In genomic region chr16:22216191-22216831, GRCh38 we compare ENCODE assay signal across 13 cellular contexts. TPM values are rescaled to one million over a fixed set of nuclear protein-coding genes. Genes with fewer than 3 reads are reported as not detected.
DNase-seq lines count a peak whose midpoint lies in the region; ATAC-seq and TF ChIP-seq lines count a peak whose summit lies in the region.
"Had no signal": no experiment of that assay in that cellular context is flagged by ENCODE, and none has a peak within 500 bp of the region (broad histone marks: within the 10 kb centered on the region; RNA-seq: fewer than 3 reads in every experiment).

No MANE protein-coding gene starts in this region.

- intact Hi-C loops in gastrocnemius medialis (cut with DNase I; ENCODE audit: low total_unique reads) = loop anchor here (10.0 kb wide), 1 partner anchor 702 kb away; no protein-coding TSS in a partner anchor

- H3K27ac ChIP-seq in gastrocnemius medialis = peak overlapping the region; percentile 90 to 95 (median 94)
- H3K27ac ChIP-seq: neural progenitor cell, vagina had no signal

- DNase-seq in SIG-M5 treated with dmso at 0.1 percent for 504 hours (lab: John Stamatoyannopoulos, UW; ENCODE audit: unreplicated experiment) = peak; percentile 55
- DNase-seq in SIG-M5 (lab: John Stamatoyannopoulos, UW) = no peak
- DNase-seq in NCI-H446 treated with DMSO at 0.1 percent for 48 hours (lab: John Stamatoyannopoulos, UW) = peak; percentile 77
- DNase-seq in gastrocnemius medialis = no peak
- DNase-seq in COLO668 (lab: John Stamatoyannopoulos, UW; ENCODE audit: unreplicated experiment) = no peak
- DNase-seq in RPMI8226 = no peak
- no peak for DNase-seq in COLO829 (ENCODE audit: low spot score)
- DNase-seq: activated CD4-positive, alpha-beta T cell treated with anti-CD3 and anti-CD28 coated beads, Interleukin-2, amount 50 U/mL, for 4 hours had no signal

- H3K4me1 ChIP-seq in gastrocnemius medialis = peaks cover 67 to 73% of the 10 kb centered on the region in 2 donors
- H3K4me1 ChIP-seq: neural progenitor cell had no signal

- no peaks in the 10 kb centered on the region for H3K27me3 ChIP-seq in gastrocnemius medialis
- H3K27me3 ChIP-seq: neural progenitor cell, vagina had no signal

- no peak overlapping the region for H3K4me3 ChIP-seq in gastrocnemius medialis
- H3K4me3 ChIP-seq: neural progenitor cell, vagina had no signal

- peaks cover 61% of the 10 kb centered on the region for H3K36me3 Mint-ChIP-seq in brain

- peaks cover 0 to 3% (median 0%) of the 10 kb centered on the region in 5 experiments for H3K9me3 Mint-ChIP-seq in brain
- H3K9me3 Mint-ChIP-seq: neural progenitor cell had no signal

- peak overlapping the region in 2 of 5 experiments; percentile 9 to 10 for H3K4me3 Mint-ChIP-seq in brain
- H3K4me3 Mint-ChIP-seq: neural progenitor cell had no signal

- TF ChIP-seq CTCF in brain (conservative IDR thresholded peaks at IDR 0.05) (no peak), gastrocnemius medialis (IDR thresholded peaks at IDR 0.05 in 4 of 5, conservative IDR thresholded peaks at IDR 0.05 in 1 of 5) (no peak)

- TF ChIP-seq POLR2A in gastrocnemius medialis (IDR thresholded peaks at IDR 0.05) = peak in 1 of 2 donors; percentile 4

- peak overlapping the region in 3 of 5 experiments; percentile 8 to 78 (median 46) for H3K27ac Mint-ChIP-seq in brain
- H3K27ac Mint-ChIP-seq: neural progenitor cell had no signal

- in situ Hi-C loops in gastrocnemius medialis (cut with MboI; ENCODE audit: low sequenced_read_pairs in 4 of 4) = no loop called here

- no peaks in the 10 kb centered on the region for H3K27me3 Mint-ChIP-seq in brain

- no peaks in the 10 kb centered on the region for H3K9me3 ChIP-seq in gastrocnemius medialis
- H3K9me3 ChIP-seq: vagina had no signal

- peaks cover 26% of the 10 kb centered on the region for H3K4me1 Mint-ChIP-seq in brain

- ATAC-seq in gastrocnemius medialis = peak in 1 of 2 donors; percentile 23

- no peaks in the 10 kb centered on the region for H3K36me3 ChIP-seq in gastrocnemius medialis
- H3K36me3 ChIP-seq: neural progenitor cell had no signal

RNA-seq across cellular contexts. Expression of gene EEF2K, which starts 10.2 kb away (rescaled TPM):
- polyA plus RNA-seq in brain (ENCODE audit: insufficient read depth, low read depth, low replicate concordance) = 2.7 TPM
- 10 to 100 TPM; 18.7 to 39.9 (median 21.2) TPM for total RNA-seq in gastrocnemius medialis

RNA-seq across cellular contexts. Expression of gene SDR42E2, which starts 54.0 kb away (rescaled TPM):
- polyA plus RNA-seq in brain (ENCODE audit: insufficient read depth, low read depth, low replicate concordance) = not detected
- total RNA-seq in gastrocnemius medialis = not detected
- total RNA-seq: bronchial epithelial cell, NCI-H460, vagina had no signal

Comparison
In these comparisons a context has a peak if more than half of its experiments do, and no peak if none do; other contexts are left out.
1. DNase-seq: peak in SIG-M5 treated with dmso at 0.1 percent for 504 hours (single experiment) and NCI-H446 treated with DMSO at 0.1 percent for 48 hours (single experiment); none in SIG-M5 (single experiment), gastrocnemius medialis (0 of 2), COLO668 (single experiment), RPMI8226 (single experiment) and COLO829 (single experiment).